Comparison of ENCODE assay signal across 27 cellular contexts in the genomic region with DNA sequence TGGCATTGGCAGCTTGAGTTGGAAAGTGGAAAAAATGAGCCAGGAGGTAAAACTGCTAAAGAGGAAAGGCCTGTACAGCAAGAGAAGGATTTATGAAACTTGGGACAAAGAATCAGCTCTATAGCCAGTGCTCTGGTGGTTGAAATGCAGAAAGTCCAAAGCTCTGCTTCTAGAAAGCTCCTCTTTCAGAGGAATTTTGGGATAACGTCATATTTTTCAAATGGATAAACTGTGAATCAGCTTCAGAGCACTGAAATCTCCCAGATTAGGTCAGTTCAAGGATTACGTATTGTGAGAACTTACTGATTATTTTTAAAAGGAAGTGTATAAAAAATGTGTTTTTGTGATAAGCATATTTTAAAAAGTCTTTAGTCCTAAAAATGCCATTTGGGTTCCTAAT.
DNase-seq lines count a peak whose midpoint lies in the region; ATAC-seq and TF ChIP-seq lines count a peak whose summit lies in the region.
"Had no signal": no experiment of that assay in that cellular context is flagged by ENCODE, and none has a peak within 500 bp of the region (broad histone marks: within the 10 kb centered on the region; RNA-seq: fewer than 3 reads in every experiment).

No MANE protein-coding gene starts in this region.

- H3K56ac ChIP-seq in IMR-90 (ENCODE audit: extremely low read depth, insufficient read depth, low read length): no peak overlapping the region

- dilution Hi-C loops in IMR-90 (cut with HindIII; ENCODE audit: low sequenced_read_pairs, unreplicated experiment): no loop called here

- POLR2A ChIA-PET in IMR-90 (lab: Charles Lee; ENCODE audit: unreplicated experiment) (no interaction called here), HEK293T (lab: Yijun Ruan, JAX) (no interaction called here)

- H3K36me3 ChIP-seq in IMR-90 (ENCODE audit: control insufficient read depth, insufficient read depth, low read length) (no peaks in the 10 kb centered on the region), left ventricle myocardium inferior (no peaks in the 10 kb centered on the region)
- H3K36me3 ChIP-seq: adrenal gland, esophagus squamous epithelium, pancreas, transverse colon had no signal

- H3K9ac ChIP-seq in IMR-90 (ENCODE audit: low read depth, low read length): no peak overlapping the region

- H2AK9ac ChIP-seq in IMR-90 (replicated peaks; ENCODE audit: low read depth, low read length, poor library complexity): no peak overlapping the region

- no CpG with 5 or more reads among the region's 2 CpGs for WGBS in IMR-90 (ENCODE audit: extremely low coverage in 2 of 2, insufficient read length in 1 of 2), 2 experiments

- H4K8ac ChIP-seq in IMR-90 (ENCODE audit: low read depth in 2 of 2, low read length in 2 of 2): no peak overlapping the region

- in situ Hi-C loops in IMR-90 (cut with MboI; ENCODE audit: low sequenced_read_pairs): no loop called here

- DNase-seq in IMR-90 (peak; percentile 72), dermis blood vessel endothelial cell (peak; percentile 10), left ventricle myocardium inferior (no peak), pons (ENCODE audit: low spot score) (peak; percentile 3), inferior parietal cortex (ENCODE audit: extremely low spot score) (no peak), HEK293T (ENCODE audit: extremely low spot score) (no peak), posterior vena cava (ENCODE audit: low spot score) (no peak)
- DNase-seq: activated CD4-positive, alpha-beta T cell treated with anti-CD3 and anti-CD28 coated beads, Interleukin-2, amount 50 U/mL, for 1 hour; activated CD8-positive, alpha-beta memory T cell treated with anti-CD3 and anti-CD28 coated beads, Interleukin-2, amount 50 U/mL, for 48 hours; adrenal gland; CD4-positive, CD25-positive, alpha-beta regulatory T cell; DMS153; effector memory CD4-positive, alpha-beta T cell; esophagus squamous epithelium; GDM1; GOT3; hippocampal formation; islet precursor cell; KBM-7; naive B cell; NCI-H187; NCI-H774; pancreas; stimulated activated naive CD4-positive, alpha-beta T cell treated with Interleukin-2 at 50 U/mL for 16 hours; T-cell; transverse colon had no signal

- H3K9me1 ChIP-seq in IMR-90 (ENCODE audit: insufficient read depth, low read length): no peaks in the 10 kb centered on the region

- H3K9me3 ChIP-seq in IMR-90 (ENCODE audit: control insufficient read depth, insufficient read depth, low read length): no peaks in the 10 kb centered on the region
- peaks cover under 1% of the 10 kb centered on the region for H3K9me3 ChIP-seq in left ventricle myocardium inferior (replicated peaks)
- H3K9me3 ChIP-seq: adrenal gland, esophagus squamous epithelium, pancreas, transverse colon had no signal

- H3K18ac ChIP-seq in IMR-90 (ENCODE audit: low read depth, low read length): no peak overlapping the region

- no peak overlapping the region for H2BK120ac ChIP-seq in IMR-90 (ENCODE audit: low read depth, low read length)

- H4K5ac ChIP-seq in IMR-90 (ENCODE audit: low read depth, low read length): no peak overlapping the region

- no peak overlapping the region for H2AFZ ChIP-seq in IMR-90 (replicated peaks; ENCODE audit: low read length, poor library complexity)

- intact Hi-C loops in IMR-90 (cut with micrococcal nuclease): no loop called here
- intact Hi-C loops in left ventricle myocardium inferior (cut with micrococcal nuclease): no loop called here
- intact Hi-C loops in posterior vena cava (cut with DNase I): no loop called here

- no peak overlapping the region for H3K4ac ChIP-seq in IMR-90 (ENCODE audit: low read depth, low read length)

- H3K27ac ChIP-seq in IMR-90 (ENCODE audit: insufficient read depth, low read length): no peak overlapping the region
- peak overlapping the region; percentile 47 for H3K27ac ChIP-seq in left ventricle myocardium inferior (replicated peaks)
- H3K27ac ChIP-seq: adrenal gland, esophagus squamous epithelium, pancreas, transverse colon had no signal

- H3K27me3 ChIP-seq in IMR-90 (ENCODE audit: control insufficient read depth, insufficient read depth, low read length) (no peaks in the 10 kb centered on the region), left ventricle myocardium inferior (ENCODE audit: low read depth) (no peaks in the 10 kb centered on the region)
- H3K27me3 ChIP-seq: adrenal gland, esophagus squamous epithelium, pancreas, transverse colon had no signal

- H3K4me1 ChIP-seq in IMR-90 (ENCODE audit: control insufficient read depth, insufficient read depth, low read length) (no peaks in the 10 kb centered on the region), left ventricle myocardium inferior (peaks cover 28% of the 10 kb centered on the region)
- H3K4me1 ChIP-seq: pancreas had no signal

- TF ChIP-seq RAD21 in IMR-90 (IDR thresholded peaks at IDR 0.05; ENCODE audit: low read length): no peak

- no peaks in the 10 kb centered on the region for H3K79me1 ChIP-seq in IMR-90 (ENCODE audit: low read depth in 1 of 2, low read length in 2 of 2)

- H4K20me1 ChIP-seq in IMR-90 (ENCODE audit: insufficient read depth, low read length): no peaks in the 10 kb centered on the region

- H4K91ac ChIP-seq in IMR-90 (ENCODE audit: insufficient read depth, low read depth, low read length): no peak overlapping the region

- 0 out of 2 replicates have a peak, but pooled peaks have one; percentile 12 for TF ChIP-seq CTCF in IMR-90 (conservative IDR thresholded peaks at IDR 0.05; ENCODE audit: low read depth, low read length)
- peak; percentile 26 for TF ChIP-seq CTCF in left ventricle myocardium inferior (IDR thresholded peaks at IDR 0.05; ENCODE audit: borderline replicate concordance)

- CTCF ChIA-PET in IMR-90 (lab: Yijun Ruan, JAX): no interaction called here
- CTCF ChIA-PET in HEK293T (lab: Yijun Ruan, JAX): no interaction called here

- no peak overlapping the region for H2BK5ac ChIP-seq in IMR-90 (ENCODE audit: low read depth, low read length, poor library complexity, severe bottlenecking)

- no peak for TF ChIP-seq POLR2A in IMR-90 (IDR thresholded peaks at IDR 0.05; ENCODE audit: low read depth, low read length)

- peak; percentile 67 for ATAC-seq in IMR-90 (ENCODE audit: low read depth)
- no peak for ATAC-seq in GM21619 (IDR thresholded peaks at IDR 0.05; ENCODE audit: unreplicated experiment)
- ATAC-seq: pancreas, T-cell had no signal

- no peak overlapping the region for H3K4me3 ChIP-seq in IMR-90 (ENCODE audit: insufficient read depth, low read depth, low read length)
- no peak overlapping the region for H3K4me3 ChIP-seq in left ventricle myocardium inferior
- H3K4me3 ChIP-seq: adrenal gland, esophagus squamous epithelium, pancreas, transverse colon had no signal

- H2BK15ac ChIP-seq in IMR-90 (ENCODE audit: low read depth, low read length): no peak overlapping the region

- no peak overlapping the region for H2BK20ac ChIP-seq in IMR-90 (ENCODE audit: low read depth, low read length)

- H3K14ac ChIP-seq in IMR-90 (replicated peaks; ENCODE audit: low read depth, low read length): no peak overlapping the region

- no peak overlapping the region for H3K23ac ChIP-seq in IMR-90 (ENCODE audit: low read depth, low read length)

- H3K4me2 ChIP-seq in IMR-90 (ENCODE audit: low read depth, low read length): no peak overlapping the region

- no peak overlapping the region for H2AK5ac ChIP-seq in IMR-90 (ENCODE audit: low read depth, low read length)

- BruUV-seq in IMR-90 (replicated peaks; lab: Mats Ljungman, UMichigan): no TSS peak

TF ChIP-seq in IMR-90, 13 proteins besides CTCF, POLR2A, EP300 and RAD21:
- TF ChIP-seq USF2 (IDR thresholded peaks at IDR 0.05; ENCODE audit: low read depth, low read length) (no peak), RCOR1 (IDR thresholded peaks at IDR 0.05; ENCODE audit: insufficient replicate concordance, low read length) (no peak), NFE2L2 (IDR thresholded peaks at IDR 0.05; ENCODE audit: low read depth, low read length) (no peak)

TF ChIP-seq in HEK293T, 16 proteins besides CTCF, POLR2A, EP300 and RAD21:
- TF ChIP-seq NFRKB (IDR thresholded peaks at IDR 0.05): no peak
- TF ChIP-seq BHLHE40 (IDR thresholded peaks at IDR 0.05; ENCODE audit: borderline replicate concordance): no peak
- no peak for TF ChIP-seq ARNT (IDR thresholded peaks at IDR 0.05)
- no peak for TF ChIP-seq CTBP1 (IDR thresholded peaks at IDR 0.05; ENCODE audit: borderline replicate concordance)
- TF ChIP-seq ZNF384 (IDR thresholded peaks at IDR 0.05): no peak
- no peak for TF ChIP-seq L3MBTL2 (conservative IDR thresholded peaks at IDR 0.05)
- TF ChIP-seq FOXM1 (IDR thresholded peaks at IDR 0.05; ENCODE audit: borderline replicate concordance): no peak
- TF ChIP-seq FOXA1 (IDR thresholded peaks at IDR 0.05): no peak
- no peak for TF ChIP-seq SP1 (IDR thresholded peaks at IDR 0.05)
- no peak for TF ChIP-seq FOXK2 (IDR thresholded peaks at IDR 0.05)

Comparison
In these comparisons a context has a peak if more than half of its experiments do, and no peak if none do; other contexts are left out.
1. DNase-seq: peak in IMR-90 (single experiment), dermis blood vessel endothelial cell (single experiment) and pons (single experiment); none in left ventricle myocardium inferior (single experiment), inferior parietal cortex (single experiment), HEK293T (single experiment) and posterior vena cava (single experiment).